Comparison of ENCODE assay signal across 1 cellular context in the genomic region with DNA sequence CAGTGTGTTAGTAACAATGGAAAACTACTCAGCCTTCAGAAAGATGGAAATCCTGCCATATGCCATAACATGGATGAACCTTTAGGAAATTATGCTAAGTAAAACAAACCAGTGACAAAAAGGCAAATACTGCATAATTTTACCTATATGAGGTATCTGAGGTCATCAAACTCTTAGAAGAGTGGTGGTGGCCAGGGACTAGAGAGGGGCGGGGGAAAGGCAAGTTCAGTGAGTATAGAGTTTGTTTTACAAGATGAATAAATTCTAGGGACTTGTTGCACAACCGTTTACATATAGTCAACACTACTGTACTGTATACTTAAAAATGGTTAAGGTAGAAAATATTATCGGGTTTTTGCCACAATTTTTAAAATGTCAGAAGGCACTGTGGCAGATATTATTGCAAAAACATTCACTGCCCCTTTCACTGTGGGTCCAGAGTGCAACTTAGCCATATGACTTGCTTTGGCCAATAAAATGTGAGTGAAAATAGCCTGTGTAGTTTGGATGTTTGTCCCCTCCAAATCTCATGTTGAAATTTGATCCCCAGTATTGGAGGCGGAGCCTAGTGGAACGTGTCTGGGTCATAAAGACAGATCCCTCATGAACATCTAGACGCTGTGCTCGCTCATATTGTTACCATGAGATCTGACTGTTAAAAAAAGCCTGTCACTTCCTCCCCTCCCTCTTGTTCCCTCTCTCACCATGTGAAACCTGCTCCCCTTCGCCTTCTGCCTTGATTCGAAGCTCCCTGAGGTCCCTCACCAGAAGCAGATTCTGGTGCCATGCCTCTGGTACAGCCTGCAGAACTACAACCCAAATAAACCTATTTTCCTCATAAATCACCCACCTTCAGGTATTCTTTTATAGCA.
TF ChIP-seq lines count a peak whose summit lies in the region.

No MANE protein-coding gene starts in this region.

TF ChIP-seq in A549, 52 proteins besides CTCF, POLR2A, EP300 and RAD21 (continued from another document):
- TF ChIP-seq, protein P1, sequence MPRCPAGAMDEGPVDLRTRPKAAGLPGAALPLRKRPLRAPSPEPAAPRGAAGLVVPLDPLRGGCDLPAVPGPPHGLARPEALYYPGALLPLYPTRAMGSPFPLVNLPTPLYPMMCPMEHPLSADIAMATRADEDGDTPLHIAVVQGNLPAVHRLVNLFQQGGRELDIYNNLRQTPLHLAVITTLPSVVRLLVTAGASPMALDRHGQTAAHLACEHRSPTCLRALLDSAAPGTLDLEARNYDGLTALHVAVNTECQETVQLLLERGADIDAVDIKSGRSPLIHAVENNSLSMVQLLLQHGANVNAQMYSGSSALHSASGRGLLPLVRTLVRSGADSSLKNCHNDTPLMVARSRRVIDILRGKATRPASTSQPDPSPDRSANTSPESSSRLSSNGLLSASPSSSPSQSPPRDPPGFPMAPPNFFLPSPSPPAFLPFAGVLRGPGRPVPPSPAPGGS (IDR thresholded peaks at IDR 0.05): no peak
- TF ChIP-seq PHF8 (IDR thresholded peaks at IDR 0.05; ENCODE audit: borderline replicate concordance, low read depth) (no peak), GATA3 (IDR thresholded peaks at IDR 0.05; ENCODE audit: borderline replicate concordance) (no peak), MAFK (IDR thresholded peaks at IDR 0.05; ENCODE audit: partially characterized antibody) (no peak), NPAS2 (CRISPR knock-in tag; IDR thresholded peaks at IDR 0.05; ENCODE audit: borderline replicate concordance) (no peak), RCOR1 (IDR thresholded peaks at IDR 0.05; ENCODE audit: low read depth, low read length) (no peak), HEYL (CRISPR knock-in tag; IDR thresholded peaks at IDR 0.05) (no peak), CHD4 (IDR thresholded peaks at IDR 0.05; ENCODE audit: borderline replicate concordance) (no peak), BHLHE40 (IDR thresholded peaks at IDR 0.05; ENCODE audit: low read depth, low read length) (no peak), HOXA7 (CRISPR knock-in tag; IDR thresholded peaks at IDR 0.05) (no peak)
- TF ChIP-seq, protein P2, sequence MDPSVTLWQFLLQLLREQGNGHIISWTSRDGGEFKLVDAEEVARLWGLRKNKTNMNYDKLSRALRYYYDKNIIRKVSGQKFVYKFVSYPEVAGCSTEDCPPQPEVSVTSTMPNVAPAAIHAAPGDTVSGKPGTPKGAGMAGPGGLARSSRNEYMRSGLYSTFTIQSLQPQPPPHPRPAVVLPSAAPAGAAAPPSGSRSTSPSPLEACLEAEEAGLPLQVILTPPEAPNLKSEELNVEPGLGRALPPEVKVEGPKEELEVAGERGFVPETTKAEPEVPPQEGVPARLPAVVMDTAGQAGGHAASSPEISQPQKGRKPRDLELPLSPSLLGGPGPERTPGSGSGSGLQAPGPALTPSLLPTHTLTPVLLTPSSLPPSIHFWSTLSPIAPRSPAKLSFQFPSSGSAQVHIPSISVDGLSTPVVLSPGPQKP (IDR thresholded peaks at IDR 0.05; ENCODE audit: low read depth, low read length): no peak
- TF ChIP-seq, protein P3, sequence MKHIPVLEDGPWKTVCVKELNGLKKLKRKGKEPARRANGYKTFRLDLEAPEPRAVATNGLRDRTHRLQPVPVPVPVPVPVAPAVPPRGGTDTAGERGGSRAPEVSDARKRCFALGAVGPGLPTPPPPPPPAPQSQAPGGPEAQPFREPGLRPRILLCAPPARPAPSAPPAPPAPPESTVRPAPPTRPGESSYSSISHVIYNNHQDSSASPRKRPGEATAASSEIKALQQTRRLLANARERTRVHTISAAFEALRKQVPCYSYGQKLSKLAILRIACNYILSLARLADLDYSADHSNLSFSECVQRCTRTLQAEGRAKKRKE (CRISPR knock-in tag; IDR thresholded peaks at IDR 0.05; ENCODE audit: low read depth): no peak
